In genomic region chr7:42456756-42457276, GRCh38 we compare ENCODE assay signal across 18 cellular contexts.
DNase-seq lines count a peak whose midpoint lies in the region; ATAC-seq, FAIRE-seq and TF ChIP-seq lines count a peak whose summit lies in the region.
"Had no signal": no experiment of that assay in that cellular context is flagged by ENCODE, and none has a peak within 500 bp of the region (broad histone marks: within the 10 kb centered on the region; RNA-seq: fewer than 3 reads in every experiment).

No MANE protein-coding gene starts in this region.

- peak; percentile 91 for ATAC-seq in PC-3
- ATAC-seq in GM19023 (IDR thresholded peaks at IDR 0.05; ENCODE audit: unreplicated experiment) = no peak
- ATAC-seq: K562, Right ventricle myocardium inferior had no signal

- H3K9ac ChIP-seq in BLaER1 (peak overlapping the region; percentile 36; the same call in 1 of the 2 replicates), PC-3 (ENCODE audit: low read length) (no peak overlapping the region), kidney (ENCODE audit: low read length in 2 of 2) (no peak overlapping the region), rectal smooth muscle tissue (ENCODE audit: low read length) (no peak overlapping the region)

- peak overlapping the region; percentile 93 for H3K4me2 ChIP-seq in BLaER1
- H3K4me2 ChIP-seq in PC-3 (ENCODE audit: low read length) = no peak overlapping the region

- CTCF ChIA-PET in PC-3 (lab: Charles Lee) = no interaction called here

- H3K36me3 ChIP-seq in BLaER1 (no peaks in the 10 kb centered on the region), PC-3 (ENCODE audit: low read depth, low read length) (no peaks in the 10 kb centered on the region), kidney (ENCODE audit: control insufficient read depth in 1 of 2, insufficient read depth in 2 of 2, low read length in 2 of 2) (no peaks in the 10 kb centered on the region), rectal smooth muscle tissue (ENCODE audit: control insufficient read depth, insufficient read depth, low read length) (no peaks in the 10 kb centered on the region), prostate gland (no peaks in the 10 kb centered on the region), BE2C (no peaks in the 10 kb centered on the region)

- H3F3A ChIP-seq in PC-3 (ENCODE audit: low read length, unreplicated experiment) = no peaks in the 10 kb centered on the region

- H3K79me2 ChIP-seq in PC-3 (ENCODE audit: low read length) = no peaks in the 10 kb centered on the region

- H3K27ac ChIP-seq in BLaER1 (peak overlapping the region; percentile 13; the same call in 1 of the 2 replicates), PC-3 (ENCODE audit: low read length) (no peak overlapping the region), kidney (ENCODE audit: low read depth in 2 of 2, low read length in 2 of 2) (no peak overlapping the region), rectal smooth muscle tissue (ENCODE audit: low read depth, low read length) (peak overlapping the region; percentile 33), prostate gland (no peak overlapping the region)
- H3K27ac ChIP-seq: HL-60 had no signal

- DNase-seq in PC-3 = peak; percentile 43
- DNase-seq in kidney = peak; percentile 66
- DNase-seq in activated CD4-positive, alpha-beta T cell treated with anti-CD3 and anti-CD28 coated beads for 48 hours = no peak
- no peak for DNase-seq in prostate gland (ENCODE audit: low spot score)
- DNase-seq in BE2C = no peak
- DNase-seq: CD4-positive, alpha-beta T cell; DND-41; NCI-H1092; NCI-H1694 treated with DMSO at 0.1 percent for 48 hours had no signal

- WGBS in prostate gland = 82% methylated on average over 4 of the region's 4 CpGs

- TF ChIP-seq CTCF in PC-3 (conservative IDR thresholded peaks at IDR 0.05; ENCODE audit: low read depth, low read length) (no peak), kidney (IDR thresholded peaks at IDR 0.05; ENCODE audit: borderline replicate concordance, extremely low read depth, insufficient read depth) (no peak), prostate gland (IDR thresholded peaks at IDR 0.05) (no peak), BE2C (IDR thresholded peaks at IDR 0.05; ENCODE audit: low read depth, low read length) (no peak)

- no peak for TF ChIP-seq POLR2A in prostate gland (IDR thresholded peaks at IDR 0.05)

- H3K9me3 ChIP-seq in BLaER1 (no peaks in the 10 kb centered on the region), PC-3 (ENCODE audit: low read length) (no peaks in the 10 kb centered on the region), kidney (ENCODE audit: control insufficient read depth in 1 of 2, low read length in 2 of 2) (no peaks in the 10 kb centered on the region), prostate gland (no peaks in the 10 kb centered on the region), BE2C (no peaks in the 10 kb centered on the region; the same call in 1 of the 2 replicates)

- H2AFZ ChIP-seq in PC-3 (ENCODE audit: low read length) = no peak overlapping the region

- intact Hi-C loops in PC-3 (cut with micrococcal nuclease) (no loop called here), kidney (cut with DNase I) (no loop called here), prostate gland (cut with DNase I) (no loop called here)

- POLR2A ChIA-PET in PC-3 (lab: Charles Lee; ENCODE audit: unreplicated experiment) = no interaction called here

- FAIRE-seq in kidney (lab: Jason Lieb, UNC) = no peak
- FAIRE-seq: A204.1, D721Med, H1, K562 had no signal

- H4K20me1 ChIP-seq in BLaER1 (no peaks in the 10 kb centered on the region), PC-3 (ENCODE audit: low read length) (no peaks in the 10 kb centered on the region)

- no TSS peak for BruUV-seq in PC-3 (replicated peaks; lab: Mats Ljungman, UMichigan)

- H3K27me3 ChIP-seq in BLaER1 = no peaks in the 10 kb centered on the region
- H3K27me3 ChIP-seq in PC-3 (ENCODE audit: low read length) = no peaks in the 10 kb centered on the region
- no peaks in the 10 kb centered on the region for H3K27me3 ChIP-seq in rectal smooth muscle tissue (ENCODE audit: control insufficient read depth, insufficient read depth, low read length)
- no peaks in the 10 kb centered on the region for H3K27me3 ChIP-seq in prostate gland (replicated peaks; ENCODE audit: insufficient read depth)
- no peaks in the 10 kb centered on the region for H3K27me3 ChIP-seq in BE2C

- no peaks in the 10 kb centered on the region for H3K9me2 ChIP-seq in PC-3 (replicated peaks; ENCODE audit: low read length)

- no peak overlapping the region for H3K4me3 ChIP-seq in BLaER1
- no peak overlapping the region for H3K4me3 ChIP-seq in PC-3 (ENCODE audit: low read length)
- H3K4me3 ChIP-seq in kidney (ENCODE audit: low read length in 2 of 2) = no peak overlapping the region
- no peak overlapping the region for H3K4me3 ChIP-seq in rectal smooth muscle tissue (ENCODE audit: low read length)
- H3K4me3 ChIP-seq in prostate gland = no peak overlapping the region
- no peak overlapping the region for H3K4me3 ChIP-seq in BE2C (ENCODE audit: low read depth, low read length)
- H3K4me3 ChIP-seq: K562 had no signal

- H3K4me1 ChIP-seq in BLaER1 (peaks cover 79% of the 10 kb centered on the region), PC-3 (ENCODE audit: insufficient read depth, low read length) (peaks cover 10% of the 10 kb centered on the region; the same call in 1 of the 2 replicates), kidney (ENCODE audit: control insufficient read depth in 1 of 2, insufficient read depth in 1 of 2, low read depth in 1 of 2, low read length in 2 of 2) (no peaks in the 10 kb centered on the region), rectal smooth muscle tissue (ENCODE audit: control insufficient read depth, insufficient read depth, low read length) (peaks cover 19% of the 10 kb centered on the region), prostate gland (replicated peaks) (no peaks in the 10 kb centered on the region), BE2C (no peaks in the 10 kb centered on the region)

Comparison
In these comparisons a context has a peak if more than half of its experiments do, and no peak if none do; other contexts are left out.
1. H3K27ac ChIP-seq: peak in BLaER1 (single experiment) and rectal smooth muscle tissue (single experiment); none in PC-3 (single experiment), kidney (0 of 2) and prostate gland (0 of 2).
2. DNase-seq: peak in PC-3 (single experiment) and kidney (single experiment); none in activated CD4-positive, alpha-beta T cell treated with anti-CD3 and anti-CD28 coated beads for 48 hours (single experiment), prostate gland (single experiment) and BE2C (single experiment).